In genomic region chr19:16506961-16507360, GRCh38 we compare ENCODE assay signal across 24 cellular contexts. TPM values are rescaled to one million over a fixed set of nuclear protein-coding genes. Genes with fewer than 3 reads are reported as not detected.
"Had no signal": no experiment of that assay in that cellular context is flagged by ENCODE, and none has a peak within 500 bp of the region (broad histone marks: within the 10 kb centered on the region; RNA-seq: fewer than 3 reads in every experiment).

No MANE protein-coding gene starts in this region.

- DNase-seq: colonic mucosa; dermis blood vessel endothelial cell; erythroblast; foreskin melanocyte; head of caudate nucleus; mammary epithelial cell; mucosa of descending colon; naive thymus-derived CD8-positive, alpha-beta T cell; posterior cingulate gyrus; sigmoid colon; small intestine; stimulated activated CD4-positive, alpha-beta T cell treated with anti-CD3 and anti-CD28 coated beads, Interleukin-12 subunit alpha, Interleukin-12 subunit beta, amount 100 ng/mL, for 4 hours; stimulated activated naive CD4-positive, alpha-beta T cell; stomach; substantia nigra had no signal

- H3K27ac Mint-ChIP-seq: naive thymus-derived CD8-positive, alpha-beta T cell; type B pancreatic cell had no signal

- H3K4me3 Mint-ChIP-seq: naive thymus-derived CD8-positive, alpha-beta T cell; type B pancreatic cell had no signal

- H3K27me3 Mint-ChIP-seq: naive thymus-derived CD8-positive, alpha-beta T cell; type B pancreatic cell had no signal

- H3K36me3 Mint-ChIP-seq: type B pancreatic cell had no signal

- H3K4me2 ChIP-seq: hepatocyte had no signal

- H3K27me3 ChIP-seq: colonic mucosa, hepatocyte, neutrophil, right atrium auricular region, sigmoid colon, stomach had no signal

- H3K9me3 Mint-ChIP-seq: naive thymus-derived CD8-positive, alpha-beta T cell; type B pancreatic cell had no signal

- H3K27ac ChIP-seq: colonic mucosa, hepatocyte, neutrophil, right atrium auricular region, sigmoid colon, stomach, thoracic aorta had no signal

- H3K4me3 ChIP-seq: colonic mucosa, hepatocyte, mucosa of descending colon, right atrium auricular region, sigmoid colon, stomach, thoracic aorta had no signal

- H2AFZ ChIP-seq: hepatocyte had no signal

- H3K36me3 ChIP-seq: colonic mucosa, neutrophil had no signal

- H3K4me1 ChIP-seq: colonic mucosa, sigmoid colon, stomach had no signal

- H3K9me3 ChIP-seq: colonic mucosa, mucosa of descending colon, neutrophil, right atrium auricular region, sigmoid colon, stomach, thoracic aorta had no signal

- ATAC-seq: mucosa of descending colon; naive thymus-derived CD8-positive, alpha-beta T cell had no signal

- H3K79me2 ChIP-seq: hepatocyte had no signal

RNA-seq across cellular contexts. Expression of gene CALR3, which starts 11.0 kb away (rescaled TPM):
- total RNA-seq: colonic mucosa; dermis blood vessel endothelial cell; endothelial cell of umbilical vein; hepatocyte; kidney epithelial cell; lower leg skin; mammary epithelial cell; mucosa of descending colon; naive thymus-derived CD8-positive, alpha-beta T cell; osteocyte; right atrium auricular region; sigmoid colon; stomach; thoracic aorta had no signal
